9 cellular contexts compared by ENCODE assay signal in the genomic region with DNA sequence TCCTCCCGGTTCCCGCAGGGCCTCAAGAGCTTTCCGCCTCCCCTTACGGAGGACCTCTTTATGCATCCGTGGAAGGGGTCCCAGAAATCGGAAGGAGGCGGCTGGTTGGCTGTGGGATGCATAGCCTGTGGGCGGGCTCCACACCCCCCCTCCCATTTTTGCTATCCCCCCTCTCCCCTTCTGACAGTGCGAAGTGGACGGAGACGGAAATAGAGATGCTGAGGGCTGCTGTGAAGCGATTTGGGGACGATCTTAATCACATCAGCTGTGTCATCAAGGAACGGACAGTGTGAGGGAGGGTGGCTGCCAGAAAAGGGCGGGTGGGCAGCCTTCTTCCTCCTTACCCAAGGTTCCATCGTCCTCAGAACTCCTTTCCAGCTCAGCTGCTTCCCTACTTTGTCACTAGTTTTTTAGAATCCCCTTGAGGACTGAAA. TPM values are rescaled to one million over a fixed set of nuclear protein-coding genes. Genes with fewer than 3 reads are reported as not detected.
DNase-seq lines count a peak whose midpoint lies in the region; ATAC-seq and TF ChIP-seq lines count a peak whose summit lies in the region.
"Had no signal": no experiment of that assay in that cellular context is flagged by ENCODE, and none has a peak within 500 bp of the region (broad histone marks: within the 10 kb centered on the region; RNA-seq: fewer than 3 reads in every experiment).

No MANE protein-coding gene starts in this region.

- peak overlapping the region; percentile 90 to 99 (median 96) for H3K4me3 Mint-ChIP-seq in CD4-positive, CD25-positive, alpha-beta regulatory T cell
- peak overlapping the region; percentile 91 for H3K4me3 Mint-ChIP-seq in neural progenitor cell

- H3K27ac ChIP-seq in CD4-positive, CD25-positive, alpha-beta regulatory T cell (ENCODE audit: insufficient read depth, low read length, poor library complexity, severe bottlenecking): peak overlapping the region; percentile 99
- H3K27ac ChIP-seq in neural progenitor cell: no peak overlapping the region

- peak overlapping the region; percentile 87 for H3K4me3 ChIP-seq in CD4-positive, CD25-positive, alpha-beta regulatory T cell (ENCODE audit: low read depth, low read length)
- H3K4me3 ChIP-seq in neural progenitor cell: peak overlapping the region; percentile 100

- H3K36me3 Mint-ChIP-seq in CD4-positive, CD25-positive, alpha-beta regulatory T cell: no peaks in the 10 kb centered on the region
- H3K36me3 Mint-ChIP-seq in neural progenitor cell: peaks cover 2% of the 10 kb centered on the region

- H3F3A ChIP-seq in neural progenitor cell (ENCODE audit: low read depth): peaks cover 28% of the 10 kb centered on the region

- H3K4me1 ChIP-seq in CD4-positive, CD25-positive, alpha-beta regulatory T cell (ENCODE audit: control insufficient read depth, insufficient read depth, low read length, poor library complexity, severe bottlenecking): peaks cover 50% of the 10 kb centered on the region
- peaks cover 18% of the 10 kb centered on the region for H3K4me1 ChIP-seq in neural progenitor cell

- TF ChIP-seq CTCF in neural progenitor cell (IDR thresholded peaks at IDR 0.05): no peak

- peak in 2 of 3 donors; percentile 22 to 66 for DNase-seq in CD4-positive, CD25-positive, alpha-beta regulatory T cell
- DNase-seq in OCI-M1 (lab: John Stamatoyannopoulos, UW): peak; percentile 84
- DNase-seq in ecto neural progenitor cell (ENCODE audit: low spot score): peak; percentile 59
- no peak for DNase-seq in neural progenitor cell (ENCODE audit: low spot score)
- DNase-seq in GM19238 (ENCODE audit: insufficient read length, low spot score): no peak
- no peak for DNase-seq in SKM-1 (lab: John Stamatoyannopoulos, UW; ENCODE audit: unreplicated experiment)
- no peak for DNase-seq in activated gamma-delta T cell treated with Interleukin-2 at 50 U/mL for 16 hours
- DNase-seq in stimulated activated CD4-positive, alpha-beta T cell treated with anti-CD3 and anti-CD28 coated beads, Interleukin-12 subunit alpha, Interleukin-12 subunit beta, amount 100 ng/mL, for 4 hours: no peak

- peaks cover 4% of the 10 kb centered on the region for H3K27me3 Mint-ChIP-seq in CD4-positive, CD25-positive, alpha-beta regulatory T cell
- peaks cover 5% of the 10 kb centered on the region for H3K27me3 Mint-ChIP-seq in neural progenitor cell (ENCODE audit: insufficient read depth, low read depth)

- ATAC-seq in CD4-positive, CD25-positive, alpha-beta regulatory T cell (ENCODE audit: low read depth in 2 of 2): no peak

- no peak overlapping the region for H2AFZ ChIP-seq in neural progenitor cell (replicated peaks)

- peak overlapping the region; percentile 99 for H3K4me2 ChIP-seq in neural progenitor cell

- peaks cover 0 to 1% (median 0%) of the 10 kb centered on the region in 7 donors for H3K9me3 Mint-ChIP-seq in CD4-positive, CD25-positive, alpha-beta regulatory T cell
- H3K9me3 Mint-ChIP-seq in neural progenitor cell: no peaks in the 10 kb centered on the region

- no peaks in the 10 kb centered on the region for H4K20me1 ChIP-seq in neural progenitor cell (ENCODE audit: low read depth)

- peaks cover 3% of the 10 kb centered on the region for H3K36me3 ChIP-seq in CD4-positive, CD25-positive, alpha-beta regulatory T cell (ENCODE audit: control insufficient read depth, insufficient read depth, low read length)
- no peaks in the 10 kb centered on the region for H3K36me3 ChIP-seq in neural progenitor cell

- H3K27ac Mint-ChIP-seq in CD4-positive, CD25-positive, alpha-beta regulatory T cell: peak overlapping the region; percentile 97 to 99 (median 98)
- peak overlapping the region; percentile 78 for H3K27ac Mint-ChIP-seq in neural progenitor cell

- H3K27me3 ChIP-seq in CD4-positive, CD25-positive, alpha-beta regulatory T cell (ENCODE audit: control insufficient read depth, insufficient read depth, low read length): no peaks in the 10 kb centered on the region
- peaks cover 5% of the 10 kb centered on the region for H3K27me3 ChIP-seq in neural progenitor cell

- peaks cover 34% of the 10 kb centered on the region for H3K79me2 ChIP-seq in neural progenitor cell (ENCODE audit: low read depth)

- no peaks in the 10 kb centered on the region for H3K9me3 ChIP-seq in CD4-positive, CD25-positive, alpha-beta regulatory T cell (ENCODE audit: control insufficient read depth in 2 of 2, low read length in 2 of 2)
- H3K9me3 ChIP-seq in neural progenitor cell (ENCODE audit: low read depth): no peaks in the 10 kb centered on the region

- no peak overlapping the region for H3K9ac ChIP-seq in neural progenitor cell

- H3K4me1 Mint-ChIP-seq in CD4-positive, CD25-positive, alpha-beta regulatory T cell: peaks cover 6 to 58% (median 35%) of the 10 kb centered on the region in 4 donors
- H3K4me1 Mint-ChIP-seq in neural progenitor cell: peaks cover 71% of the 10 kb centered on the region

RNA-seq across cellular contexts. Expression of gene RNASEK, which starts 3.2 kb away (rescaled TPM):
- 128 TPM for total RNA-seq in CD4-positive, CD25-positive, alpha-beta regulatory T cell
- 100 to 1,000 TPM; 556 to 649 (median 611) TPM for polyA plus RNA-seq in CD4-positive, CD25-positive, alpha-beta regulatory T cell
- 104 and 137 TPM in 2 replicates for total RNA-seq in neural progenitor cell (ENCODE audit: low replicate concordance)

RNA-seq across cellular contexts. Expression of gene BCL6B, which starts 7.2 kb away (rescaled TPM):
- 0.42 TPM for total RNA-seq in CD4-positive, CD25-positive, alpha-beta regulatory T cell
- not detected for polyA plus RNA-seq in CD4-positive, CD25-positive, alpha-beta regulatory T cell
- 3.8 and 5.3 TPM in 2 replicates for total RNA-seq in neural progenitor cell (ENCODE audit: low replicate concordance)

RNA-seq across cellular contexts. Expression of gene ALOX12, which starts 19.8 kb away (rescaled TPM):
- 2.7 TPM for total RNA-seq in CD4-positive, CD25-positive, alpha-beta regulatory T cell
- under 1 TPM; 0.18 to 0.88 (median 0.20) TPM for polyA plus RNA-seq in CD4-positive, CD25-positive, alpha-beta regulatory T cell
- 0.21 and 0.40 TPM in 2 replicates for total RNA-seq in neural progenitor cell (ENCODE audit: low replicate concordance)
- total RNA-seq: pulmonary artery endothelial cell had no signal

RNA-seq across cellular contexts. Expression of gene SLC16A13, which starts 20.2 kb away (rescaled TPM):
- total RNA-seq in CD4-positive, CD25-positive, alpha-beta regulatory T cell: 3.8 TPM
- polyA plus RNA-seq in CD4-positive, CD25-positive, alpha-beta regulatory T cell: 1 to 10 TPM; 1.1 to 1.9 (median 1.5) TPM
- total RNA-seq in neural progenitor cell (ENCODE audit: low replicate concordance): 1.4 TPM in 1 of 2 replicates, not detected in the other

RNA-seq across cellular contexts. Expression of gene SLC16A11, which starts 28.3 kb away (rescaled TPM):
- total RNA-seq in CD4-positive, CD25-positive, alpha-beta regulatory T cell: 0.39 TPM
- 1 to 10 TPM in 1 of 4 donors, under 1 TPM in 2, not detected in 1; 0.30 to 1.2 (median 0.67) TPM for polyA plus RNA-seq in CD4-positive, CD25-positive, alpha-beta regulatory T cell
- not detected in 2 replicates for total RNA-seq in neural progenitor cell (ENCODE audit: low replicate concordance)

Comparison
In these comparisons a context has a peak if more than half of its experiments do, and no peak if none do; other contexts are left out.
1. DNase-seq: peak in CD4-positive, CD25-positive, alpha-beta regulatory T cell (2 of 3), OCI-M1 (single experiment) and ecto neural progenitor cell (single experiment); none in neural progenitor cell (single experiment), GM19238 (single experiment), SKM-1 (single experiment), activated gamma-delta T cell treated with Interleukin-2 at 50 U/mL for 16 hours (single experiment) and stimulated activated CD4-positive, alpha-beta T cell treated with anti-CD3 and anti-CD28 coated beads, Interleukin-12 subunit alpha, Interleukin-12 subunit beta, amount 100 ng/mL, for 4 hours (single experiment).